8 cellular contexts compared by ENCODE assay signal in the genomic region with DNA sequence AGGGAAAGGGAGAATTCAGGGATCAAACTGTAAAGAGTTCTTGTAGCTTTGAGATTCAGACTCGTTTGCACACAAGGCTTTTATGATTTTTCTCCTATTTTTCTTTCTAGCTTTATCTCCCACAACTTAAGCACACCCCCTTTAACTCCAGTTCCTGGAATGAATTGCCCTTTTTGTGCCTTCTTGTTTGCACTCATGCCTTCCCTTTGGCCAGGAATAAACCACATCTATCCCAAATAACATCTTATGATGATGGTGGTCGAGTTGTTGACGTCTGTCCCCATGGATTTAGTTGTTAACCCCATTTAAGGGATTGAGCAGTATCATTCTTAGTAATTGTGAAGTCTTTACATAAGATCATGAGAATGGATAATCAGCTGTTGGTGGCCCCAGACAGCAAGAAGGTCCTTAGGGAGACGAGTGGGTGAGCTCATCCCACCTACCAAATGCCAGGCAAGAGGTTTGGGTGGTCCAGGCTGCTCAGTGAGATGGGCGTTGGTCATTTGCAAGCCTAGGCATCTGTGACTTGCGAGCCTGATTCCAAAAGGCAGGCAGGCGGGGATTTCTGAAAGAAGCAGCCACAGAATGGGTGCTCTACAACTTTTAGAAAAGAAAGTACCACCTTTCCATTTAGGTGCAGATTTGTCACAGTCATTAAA. TPM values are rescaled to one million over a fixed set of nuclear protein-coding genes. Genes with fewer than 3 reads are reported as not detected.
DNase-seq lines count a peak whose midpoint lies in the region; ATAC-seq, FAIRE-seq and TF ChIP-seq lines count a peak whose summit lies in the region.

No MANE protein-coding gene starts in this region.

- ATAC-seq in stimulated activated effector memory CD8-positive, alpha-beta T cell treated with anti-CD3 and anti-CD28 coated beads, Interleukin-12 subunit alpha, Interleukin-12 subunit beta, amount 100 ng/mL, for 72 hours = no peak

- no peaks in the 10 kb centered on the region for H3K9me3 ChIP-seq in WERI-Rb-1 (ENCODE audit: severe bottlenecking)

- H3K36me3 ChIP-seq in H7 (replicated peaks; ENCODE audit: control insufficient read depth, insufficient read depth, low read length) (peaks cover 5% of the 10 kb centered on the region), WERI-Rb-1 (peaks cover 48% of the 10 kb centered on the region)

- no peak for FAIRE-seq in RCC 7860 (lab: Jason Lieb, UNC)

- peaks cover 30% of the 10 kb centered on the region for H3K4me1 Mint-ChIP-seq in glutamatergic neuron (ENCODE audit: low read depth, unreplicated experiment)
- peaks cover 43% of the 10 kb centered on the region for H3K4me1 Mint-ChIP-seq in stimulated activated effector memory CD8-positive, alpha-beta T cell treated with anti-CD3 and anti-CD28 coated beads, Interleukin-12 subunit alpha, Interleukin-12 subunit beta, amount 100 ng/mL, for 72 hours

- peak overlapping the region; percentile 95; the same call in 1 of the 2 replicates for H3K4me3 ChIP-seq in H7 (ENCODE audit: insufficient read depth, low read depth, low read length)
- peak overlapping the region; percentile 82 for H3K4me3 ChIP-seq in WERI-Rb-1 (ENCODE audit: low read depth, low read length)

- H3K27ac Mint-ChIP-seq in glutamatergic neuron (ENCODE audit: unreplicated experiment) = peak overlapping the region; percentile 71
- H3K27ac Mint-ChIP-seq in stimulated activated effector memory CD8-positive, alpha-beta T cell treated with anti-CD3 and anti-CD28 coated beads, Interleukin-12 subunit alpha, Interleukin-12 subunit beta, amount 100 ng/mL, for 72 hours = peak overlapping the region; percentile 48

- H3K4me3 Mint-ChIP-seq in glutamatergic neuron (ENCODE audit: unreplicated experiment) = peak overlapping the region; percentile 95
- peak overlapping the region; percentile 85 for H3K4me3 Mint-ChIP-seq in stimulated activated effector memory CD8-positive, alpha-beta T cell treated with anti-CD3 and anti-CD28 coated beads, Interleukin-12 subunit alpha, Interleukin-12 subunit beta, amount 100 ng/mL, for 72 hours

- no peak overlapping the region for H3K27ac ChIP-seq in WERI-Rb-1

- H3K9me3 Mint-ChIP-seq in glutamatergic neuron (ENCODE audit: unreplicated experiment) = peaks cover 13% of the 10 kb centered on the region
- no peaks in the 10 kb centered on the region for H3K9me3 Mint-ChIP-seq in stimulated activated effector memory CD8-positive, alpha-beta T cell treated with anti-CD3 and anti-CD28 coated beads, Interleukin-12 subunit alpha, Interleukin-12 subunit beta, amount 100 ng/mL, for 72 hours

- DNase-seq in H7 (no peak), WERI-Rb-1 (no peak), glutamatergic neuron (no peak), SIG-M5 (lab: John Stamatoyannopoulos, UW) (no peak), mesenteric fat pad (ENCODE audit: low spot score) (no peak), RCC 7860 (ENCODE audit: low spot score) (no peak)
- no peak for DNase-seq in stimulated activated effector memory CD8-positive, alpha-beta T cell treated with anti-CD3 and anti-CD28 coated beads, Interleukin-12 subunit alpha, Interleukin-12 subunit beta, amount 100 ng/mL, for 72 hours (ENCODE audit: low spot score in 2 of 2)
- DNase-seq in central memory CD4-positive, alpha-beta T cell = no peak

- H3K27me3 ChIP-seq in H7 (ENCODE audit: control insufficient read depth, insufficient read depth, low read length) (peaks cover 1% of the 10 kb centered on the region; the same call in 1 of the 2 replicates), WERI-Rb-1 (ENCODE audit: insufficient read depth, low read depth, severe bottlenecking) (no peaks in the 10 kb centered on the region)

- no peak for TF ChIP-seq CTCF in WERI-Rb-1 (IDR thresholded peaks at IDR 0.05; ENCODE audit: low read depth, low read length)
- TF ChIP-seq CTCF in glutamatergic neuron (IDR thresholded peaks at IDR 0.05; ENCODE audit: partially characterized antibody, unreplicated experiment) = no peak

- H3K27me3 Mint-ChIP-seq in glutamatergic neuron (ENCODE audit: unreplicated experiment) = peaks cover 10% of the 10 kb centered on the region

- H3K36me3 Mint-ChIP-seq in glutamatergic neuron (ENCODE audit: unreplicated experiment) = no peaks in the 10 kb centered on the region
- H3K36me3 Mint-ChIP-seq in stimulated activated effector memory CD8-positive, alpha-beta T cell treated with anti-CD3 and anti-CD28 coated beads, Interleukin-12 subunit alpha, Interleukin-12 subunit beta, amount 100 ng/mL, for 72 hours = peaks cover 61% of the 10 kb centered on the region

RNA-seq across cellular contexts. Expression of gene WRNIP1, which starts 2.3 kb away (rescaled TPM):
- total RNA-seq in H7 (2014; rRNA removed; shearing (Covaris generic)) = 50.5 and 56.1 TPM in 2 replicates
- total RNA-seq in glutamatergic neuron (ENCODE audit: unreplicated experiment) = 46.5 TPM
- 24.5 TPM for total RNA-seq in mesenteric fat pad

RNA-seq across cellular contexts. Expression of gene MYLK4, which starts 16.7 kb away (rescaled TPM):
- total RNA-seq in H7 (2014; rRNA removed; shearing (Covaris generic)) = 0.03 and 0.07 TPM in 2 replicates
- 0.49 TPM for total RNA-seq in glutamatergic neuron (ENCODE audit: unreplicated experiment)
- 0.61 TPM for total RNA-seq in mesenteric fat pad
